1 cellular context compared by ENCODE assay signal in the genomic region with DNA sequence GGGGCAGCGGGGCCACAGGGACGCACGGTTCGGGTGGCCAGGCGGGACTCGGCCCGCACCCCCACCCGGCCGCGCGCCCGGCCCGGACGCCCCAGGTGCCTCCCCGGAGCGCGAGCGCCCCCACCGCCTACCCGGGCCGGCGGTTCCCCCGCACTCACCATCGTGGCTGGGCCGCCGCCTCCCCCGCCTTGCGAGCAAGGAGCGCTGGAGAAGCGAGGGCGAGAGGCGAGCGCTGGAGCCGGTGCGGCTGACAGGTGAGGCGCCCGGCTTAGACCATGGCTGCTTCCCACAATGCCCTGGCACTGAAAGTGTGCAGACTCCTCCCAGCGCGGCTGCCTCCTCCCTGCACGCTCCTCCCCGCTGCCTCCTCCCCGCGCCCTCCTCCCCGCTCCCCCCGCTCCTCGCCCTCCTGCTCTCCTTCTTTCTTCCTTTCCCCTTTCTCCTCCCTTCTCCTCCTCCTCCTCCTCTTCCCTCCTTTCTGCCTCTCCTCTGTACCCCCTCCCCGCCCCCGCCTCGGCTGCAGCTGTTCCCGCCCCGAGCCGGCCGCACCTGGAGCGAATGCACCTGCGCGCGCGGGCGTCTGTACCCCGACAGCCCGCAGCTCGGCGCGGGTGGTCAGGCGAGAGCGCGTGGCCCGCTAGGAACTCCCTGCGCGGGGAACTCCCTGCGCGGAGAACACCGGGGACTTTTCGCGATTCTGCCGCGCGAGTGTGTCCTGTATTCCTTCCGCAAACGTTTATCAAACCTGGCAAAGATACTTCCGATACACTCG.
TF ChIP-seq lines count a peak whose summit lies in the region.

A gene (minus strand): TSS at position 293 of the 772 bp plus-strand sequence. CDS start 132 bp downstream, at position 161.

TF ChIP-seq in HEK293, 187 proteins besides CTCF, POLR2A, EP300 and RAD21 (continued from another document and continues in another):
- TF ChIP-seq, protein P1, sequence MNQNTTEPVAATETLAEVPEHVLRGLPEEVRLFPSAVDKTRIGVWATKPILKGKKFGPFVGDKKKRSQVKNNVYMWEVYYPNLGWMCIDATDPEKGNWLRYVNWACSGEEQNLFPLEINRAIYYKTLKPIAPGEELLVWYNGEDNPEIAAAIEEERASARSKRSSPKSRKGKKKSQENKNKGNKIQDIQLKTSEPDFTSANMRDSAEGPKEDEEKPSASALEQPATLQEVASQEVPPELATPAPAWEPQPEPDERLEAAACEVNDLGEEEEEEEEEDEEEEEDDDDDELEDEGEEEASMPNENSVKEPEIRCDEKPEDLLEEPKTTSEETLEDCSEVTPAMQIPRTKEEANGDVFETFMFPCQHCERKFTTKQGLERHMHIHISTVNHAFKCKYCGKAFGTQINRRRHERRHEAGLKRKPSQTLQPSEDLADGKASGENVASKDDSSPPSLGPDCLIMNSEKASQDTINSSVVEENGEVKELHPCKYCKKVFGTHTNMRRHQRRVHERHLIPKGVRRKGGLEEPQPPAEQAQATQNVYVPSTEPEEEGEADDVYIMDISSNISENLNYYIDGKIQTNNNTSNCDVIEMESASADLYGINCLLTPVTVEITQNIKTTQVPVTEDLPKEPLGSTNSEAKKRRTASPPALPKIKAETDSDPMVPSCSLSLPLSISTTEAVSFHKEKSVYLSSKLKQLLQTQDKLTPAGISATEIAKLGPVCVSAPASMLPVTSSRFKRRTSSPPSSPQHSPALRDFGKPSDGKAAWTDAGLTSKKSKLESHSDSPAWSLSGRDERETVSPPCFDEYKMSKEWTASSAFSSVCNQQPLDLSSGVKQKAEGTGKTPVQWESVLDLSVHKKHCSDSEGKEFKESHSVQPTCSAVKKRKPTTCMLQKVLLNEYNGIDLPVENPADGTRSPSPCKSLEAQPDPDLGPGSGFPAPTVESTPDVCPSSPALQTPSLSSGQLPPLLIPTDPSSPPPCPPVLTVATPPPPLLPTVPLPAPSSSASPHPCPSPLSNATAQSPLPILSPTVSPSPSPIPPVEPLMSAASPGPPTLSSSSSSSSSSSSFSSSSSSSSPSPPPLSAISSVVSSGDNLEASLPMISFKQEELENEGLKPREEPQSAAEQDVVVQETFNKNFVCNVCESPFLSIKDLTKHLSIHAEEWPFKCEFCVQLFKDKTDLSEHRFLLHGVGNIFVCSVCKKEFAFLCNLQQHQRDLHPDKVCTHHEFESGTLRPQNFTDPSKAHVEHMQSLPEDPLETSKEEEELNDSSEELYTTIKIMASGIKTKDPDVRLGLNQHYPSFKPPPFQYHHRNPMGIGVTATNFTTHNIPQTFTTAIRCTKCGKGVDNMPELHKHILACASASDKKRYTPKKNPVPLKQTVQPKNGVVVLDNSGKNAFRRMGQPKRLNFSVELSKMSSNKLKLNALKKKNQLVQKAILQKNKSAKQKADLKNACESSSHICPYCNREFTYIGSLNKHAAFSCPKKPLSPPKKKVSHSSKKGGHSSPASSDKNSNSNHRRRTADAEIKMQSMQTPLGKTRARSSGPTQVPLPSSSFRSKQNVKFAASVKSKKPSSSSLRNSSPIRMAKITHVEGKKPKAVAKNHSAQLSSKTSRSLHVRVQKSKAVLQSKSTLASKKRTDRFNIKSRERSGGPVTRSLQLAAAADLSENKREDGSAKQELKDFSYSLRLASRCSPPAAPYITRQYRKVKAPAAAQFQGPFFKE (tag by site-specific recombination; IDR thresholded peaks at IDR 0.05; ENCODE audit: borderline replicate concordance): no peak
- no peak; the same call in 1 of the 2 replicates for TF ChIP-seq SP2 (tag by site-specific recombination; IDR thresholded peaks at IDR 0.05)
- TF ChIP-seq ZNF548 (tag by site-specific recombination; IDR thresholded peaks at IDR 0.05): no peak
- TF ChIP-seq ZNF596 (tag by site-specific recombination; IDR thresholded peaks at IDR 0.05): peak; percentile 20; the same call in 1 of the 2 replicates
- no peak; the same call in 1 of the 2 replicates for TF ChIP-seq ZNF843 (tag by site-specific recombination; IDR thresholded peaks at IDR 0.05)
- no peak for TF ChIP-seq ZNF658 (tag by site-specific recombination; IDR thresholded peaks at IDR 0.05)
- TF ChIP-seq ZNF623 (tag by site-specific recombination; IDR thresholded peaks at IDR 0.05): no peak
- TF ChIP-seq ZNF777 (tag by site-specific recombination; IDR thresholded peaks at IDR 0.05; ENCODE audit: borderline replicate concordance): 0 out of 2 replicates have a peak, but pooled peaks have one; percentile 52
- TF ChIP-seq BCL11A (tag by site-specific recombination; IDR thresholded peaks at IDR 0.05; ENCODE audit: low read depth): no peak
- no peak for TF ChIP-seq ZNF350 (tag by site-specific recombination; IDR thresholded peaks at IDR 0.05)
- no peak for TF ChIP-seq ZNF16 (tag by site-specific recombination; IDR thresholded peaks at IDR 0.05; ENCODE audit: low read depth)
- TF ChIP-seq ZFHX2 (tag by site-specific recombination; conservative IDR thresholded peaks at IDR 0.05): peak; percentile 71
- TF ChIP-seq ZNF121 (tag by site-specific recombination; IDR thresholded peaks at IDR 0.05): no peak
- no peak for TF ChIP-seq ZNF549 (tag by site-specific recombination; IDR thresholded peaks at IDR 0.05)
- no peak for TF ChIP-seq KLF1 (tag by site-specific recombination; IDR thresholded peaks at IDR 0.05)
- TF ChIP-seq ZNF24 (tag by site-specific recombination; IDR thresholded peaks at IDR 0.05): no peak
- TF ChIP-seq ZNF169 (tag by site-specific recombination; IDR thresholded peaks at IDR 0.05): no peak
- TF ChIP-seq YY1 (tag by site-specific recombination; IDR thresholded peaks at IDR 0.05): no peak
- no peak for TF ChIP-seq KLF7 (tag by site-specific recombination; IDR thresholded peaks at IDR 0.05; ENCODE audit: borderline replicate concordance)
- TF ChIP-seq, protein P2, sequence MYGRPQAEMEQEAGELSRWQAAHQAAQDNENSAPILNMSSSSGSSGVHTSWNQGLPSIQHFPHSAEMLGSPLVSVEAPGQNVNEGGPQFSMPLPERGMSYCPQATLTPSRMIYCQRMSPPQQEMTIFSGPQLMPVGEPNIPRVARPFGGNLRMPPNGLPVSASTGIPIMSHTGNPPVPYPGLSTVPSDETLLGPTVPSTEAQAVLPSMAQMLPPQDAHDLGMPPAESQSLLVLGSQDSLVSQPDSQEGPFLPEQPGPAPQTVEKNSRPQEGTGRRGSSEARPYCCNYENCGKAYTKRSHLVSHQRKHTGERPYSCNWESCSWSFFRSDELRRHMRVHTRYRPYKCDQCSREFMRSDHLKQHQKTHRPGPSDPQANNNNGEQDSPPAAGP (tag by site-specific recombination; IDR thresholded peaks at IDR 0.05): 0 out of 2 replicates have a peak, but pooled peaks have one; percentile 34
- no peak for TF ChIP-seq SCRT1 (tag by site-specific recombination; IDR thresholded peaks at IDR 0.05; ENCODE audit: borderline replicate concordance)
- TF ChIP-seq PRDM1 (tag by site-specific recombination; IDR thresholded peaks at IDR 0.05): peak; percentile 76
- TF ChIP-seq, protein P3, sequence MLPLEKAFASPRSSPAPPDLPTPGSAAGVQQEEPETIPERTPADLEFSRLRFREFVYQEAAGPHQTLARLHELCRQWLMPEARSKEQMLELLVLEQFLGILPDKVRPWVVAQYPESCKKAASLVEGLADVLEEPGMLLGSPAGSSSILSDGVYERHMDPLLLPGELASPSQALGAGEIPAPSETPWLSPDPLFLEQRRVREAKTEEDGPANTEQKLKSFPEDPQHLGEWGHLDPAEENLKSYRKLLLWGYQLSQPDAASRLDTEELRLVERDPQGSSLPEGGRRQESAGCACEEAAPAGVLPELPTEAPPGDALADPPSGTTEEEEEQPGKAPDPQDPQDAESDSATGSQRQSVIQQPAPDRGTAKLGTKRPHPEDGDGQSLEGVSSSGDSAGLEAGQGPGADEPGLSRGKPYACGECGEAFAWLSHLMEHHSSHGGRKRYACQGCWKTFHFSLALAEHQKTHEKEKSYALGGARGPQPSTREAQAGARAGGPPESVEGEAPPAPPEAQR (tag by site-specific recombination; IDR thresholded peaks at IDR 0.05): no peak
- peak; percentile 64; the same call in 1 of the 2 replicates for TF ChIP-seq ZEB2 (tag by site-specific recombination; IDR thresholded peaks at IDR 0.05)
- no peak for TF ChIP-seq ZNF473 (tag by site-specific recombination; IDR thresholded peaks at IDR 0.05)
- TF ChIP-seq ZNF292 (tag by site-specific recombination; IDR thresholded peaks at IDR 0.05; ENCODE audit: borderline replicate concordance, low read depth): no peak
- TF ChIP-seq, protein P4, sequence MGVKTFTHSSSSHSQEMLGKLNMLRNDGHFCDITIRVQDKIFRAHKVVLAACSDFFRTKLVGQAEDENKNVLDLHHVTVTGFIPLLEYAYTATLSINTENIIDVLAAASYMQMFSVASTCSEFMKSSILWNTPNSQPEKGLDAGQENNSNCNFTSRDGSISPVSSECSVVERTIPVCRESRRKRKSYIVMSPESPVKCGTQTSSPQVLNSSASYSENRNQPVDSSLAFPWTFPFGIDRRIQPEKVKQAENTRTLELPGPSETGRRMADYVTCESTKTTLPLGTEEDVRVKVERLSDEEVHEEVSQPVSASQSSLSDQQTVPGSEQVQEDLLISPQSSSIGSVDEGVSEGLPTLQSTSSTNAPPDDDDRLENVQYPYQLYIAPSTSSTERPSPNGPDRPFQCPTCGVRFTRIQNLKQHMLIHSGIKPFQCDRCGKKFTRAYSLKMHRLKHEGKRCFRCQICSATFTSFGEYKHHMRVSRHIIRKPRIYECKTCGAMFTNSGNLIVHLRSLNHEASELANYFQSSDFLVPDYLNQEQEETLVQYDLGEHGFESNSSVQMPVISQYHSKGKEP (tag by site-specific recombination; IDR thresholded peaks at IDR 0.05): no peak
- TF ChIP-seq, protein P5, sequence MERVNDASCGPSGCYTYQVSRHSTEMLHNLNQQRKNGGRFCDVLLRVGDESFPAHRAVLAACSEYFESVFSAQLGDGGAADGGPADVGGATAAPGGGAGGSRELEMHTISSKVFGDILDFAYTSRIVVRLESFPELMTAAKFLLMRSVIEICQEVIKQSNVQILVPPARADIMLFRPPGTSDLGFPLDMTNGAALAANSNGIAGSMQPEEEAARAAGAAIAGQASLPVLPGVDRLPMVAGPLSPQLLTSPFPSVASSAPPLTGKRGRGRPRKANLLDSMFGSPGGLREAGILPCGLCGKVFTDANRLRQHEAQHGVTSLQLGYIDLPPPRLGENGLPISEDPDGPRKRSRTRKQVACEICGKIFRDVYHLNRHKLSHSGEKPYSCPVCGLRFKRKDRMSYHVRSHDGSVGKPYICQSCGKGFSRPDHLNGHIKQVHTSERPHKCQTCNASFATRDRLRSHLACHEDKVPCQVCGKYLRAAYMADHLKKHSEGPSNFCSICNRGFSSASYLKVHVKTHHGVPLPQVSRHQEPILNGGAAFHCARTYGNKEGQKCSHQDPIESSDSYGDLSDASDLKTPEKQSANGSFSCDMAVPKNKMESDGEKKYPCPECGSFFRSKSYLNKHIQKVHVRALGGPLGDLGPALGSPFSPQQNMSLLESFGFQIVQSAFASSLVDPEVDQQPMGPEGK (tag by site-specific recombination; IDR thresholded peaks at IDR 0.05): peak; percentile 93
- no peak for TF ChIP-seq ZNF140 (tag by site-specific recombination; IDR thresholded peaks at IDR 0.05)
- TF ChIP-seq, protein P6, sequence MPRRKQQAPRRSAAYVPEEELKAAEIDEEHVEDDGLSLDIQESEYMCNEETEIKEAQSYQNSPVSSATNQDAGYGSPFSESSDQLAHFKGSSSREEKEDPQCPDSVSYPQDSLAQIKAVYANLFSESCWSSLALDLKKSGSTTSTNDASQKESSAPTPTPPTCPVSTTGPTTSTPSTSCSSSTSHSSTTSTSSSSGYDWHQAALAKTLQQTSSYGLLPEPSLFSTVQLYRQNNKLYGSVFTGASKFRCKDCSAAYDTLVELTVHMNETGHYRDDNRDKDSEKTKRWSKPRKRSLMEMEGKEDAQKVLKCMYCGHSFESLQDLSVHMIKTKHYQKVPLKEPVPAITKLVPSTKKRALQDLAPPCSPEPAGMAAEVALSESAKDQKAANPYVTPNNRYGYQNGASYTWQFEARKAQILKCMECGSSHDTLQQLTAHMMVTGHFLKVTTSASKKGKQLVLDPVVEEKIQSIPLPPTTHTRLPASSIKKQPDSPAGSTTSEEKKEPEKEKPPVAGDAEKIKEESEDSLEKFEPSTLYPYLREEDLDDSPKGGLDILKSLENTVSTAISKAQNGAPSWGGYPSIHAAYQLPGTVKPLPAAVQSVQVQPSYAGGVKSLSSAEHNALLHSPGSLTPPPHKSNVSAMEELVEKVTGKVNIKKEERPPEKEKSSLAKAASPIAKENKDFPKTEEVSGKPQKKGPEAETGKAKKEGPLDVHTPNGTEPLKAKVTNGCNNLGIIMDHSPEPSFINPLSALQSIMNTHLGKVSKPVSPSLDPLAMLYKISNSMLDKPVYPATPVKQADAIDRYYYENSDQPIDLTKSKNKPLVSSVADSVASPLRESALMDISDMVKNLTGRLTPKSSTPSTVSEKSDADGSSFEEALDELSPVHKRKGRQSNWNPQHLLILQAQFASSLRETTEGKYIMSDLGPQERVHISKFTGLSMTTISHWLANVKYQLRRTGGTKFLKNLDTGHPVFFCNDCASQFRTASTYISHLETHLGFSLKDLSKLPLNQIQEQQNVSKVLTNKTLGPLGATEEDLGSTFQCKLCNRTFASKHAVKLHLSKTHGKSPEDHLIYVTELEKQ (tag by site-specific recombination; IDR thresholded peaks at IDR 0.05; ENCODE audit: borderline replicate concordance): no peak
- TF ChIP-seq, protein P7, sequence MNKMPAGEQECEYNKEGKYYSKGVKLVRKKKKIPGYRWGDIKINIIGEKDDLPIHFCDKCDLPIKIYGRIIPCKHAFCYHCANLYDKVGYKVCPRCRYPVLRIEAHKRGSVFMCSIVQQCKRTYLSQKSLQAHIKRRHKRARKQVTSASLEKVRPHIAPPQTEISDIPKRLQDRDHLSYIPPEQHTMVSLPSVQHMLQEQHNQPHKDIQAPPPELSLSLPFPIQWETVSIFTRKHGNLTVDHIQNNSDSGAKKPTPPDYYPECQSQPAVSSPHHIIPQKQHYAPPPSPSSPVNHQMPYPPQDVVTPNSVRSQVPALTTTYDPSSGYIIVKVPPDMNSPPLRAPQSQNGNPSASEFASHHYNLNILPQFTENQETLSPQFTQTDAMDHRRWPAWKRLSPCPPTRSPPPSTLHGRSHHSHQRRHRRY (tag by site-specific recombination; IDR thresholded peaks at IDR 0.05): no peak
- TF ChIP-seq, protein P8, sequence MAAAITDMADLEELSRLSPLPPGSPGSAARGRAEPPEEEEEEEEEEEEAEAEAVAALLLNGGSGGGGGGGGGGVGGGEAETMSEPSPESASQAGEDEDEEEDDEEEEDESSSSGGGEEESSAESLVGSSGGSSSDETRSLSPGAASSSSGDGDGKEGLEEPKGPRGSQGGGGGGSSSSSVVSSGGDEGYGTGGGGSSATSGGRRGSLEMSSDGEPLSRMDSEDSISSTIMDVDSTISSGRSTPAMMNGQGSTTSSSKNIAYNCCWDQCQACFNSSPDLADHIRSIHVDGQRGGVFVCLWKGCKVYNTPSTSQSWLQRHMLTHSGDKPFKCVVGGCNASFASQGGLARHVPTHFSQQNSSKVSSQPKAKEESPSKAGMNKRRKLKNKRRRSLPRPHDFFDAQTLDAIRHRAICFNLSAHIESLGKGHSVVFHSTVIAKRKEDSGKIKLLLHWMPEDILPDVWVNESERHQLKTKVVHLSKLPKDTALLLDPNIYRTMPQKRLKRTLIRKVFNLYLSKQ (tag by site-specific recombination; IDR thresholded peaks at IDR 0.05; ENCODE audit: borderline replicate concordance): no peak
- TF ChIP-seq, protein P9, sequence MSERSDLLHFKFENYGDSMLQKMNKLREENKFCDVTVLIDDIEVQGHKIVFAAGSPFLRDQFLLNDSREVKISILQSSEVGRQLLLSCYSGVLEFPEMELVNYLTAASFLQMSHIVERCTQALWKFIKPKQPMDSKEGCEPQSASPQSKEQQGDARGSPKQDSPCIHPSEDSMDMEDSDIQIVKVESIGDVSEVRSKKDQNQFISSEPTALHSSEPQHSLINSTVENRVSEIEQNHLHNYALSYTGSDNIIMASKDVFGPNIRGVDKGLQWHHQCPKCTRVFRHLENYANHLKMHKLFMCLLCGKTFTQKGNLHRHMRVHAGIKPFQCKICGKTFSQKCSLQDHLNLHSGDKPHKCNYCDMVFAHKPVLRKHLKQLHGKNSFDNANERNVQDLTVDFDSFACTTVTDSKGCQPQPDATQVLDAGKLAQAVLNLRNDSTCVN (tag by site-specific recombination; optimal IDR thresholded peaks at IDR 0.05): peak; percentile 89
- no peak for TF ChIP-seq ZNF10 (tag by site-specific recombination; IDR thresholded peaks at IDR 0.05)
- TF ChIP-seq ZNF248 (tag by site-specific recombination; IDR thresholded peaks at IDR 0.05): no peak
